Comparison of ENCODE assay signal across 8 cellular contexts in genomic region chr3:12662593-12663310, GRCh38. TPM values are rescaled to one million over a fixed set of nuclear protein-coding genes. Genes with fewer than 3 reads are reported as not detected.
DNase-seq lines count a peak whose midpoint lies in the region; ATAC-seq and TF ChIP-seq lines count a peak whose summit lies in the region.

No MANE protein-coding gene starts in this region.

- under 1% methylated on average over 23 of the region's 23 CpGs for WGBS in smooth muscle cell (ENCODE audit: low lambda C conversion rate)

- H3K9ac ChIP-seq in BLaER1 = peak overlapping the region; percentile 98
- H3K9ac ChIP-seq in smooth muscle cell (ENCODE audit: low read depth) = peak overlapping the region; percentile 96

- peak overlapping the region; percentile 78 for H3K27ac Mint-ChIP-seq in T-helper 2 cell treated with Interferon-gamma antibody and Interleukin-4, amounts not matched to agents 5 μg/mL and 100 μg/mL, for 36 hours
- H3K27ac Mint-ChIP-seq in brain = peak overlapping the region; percentile 95 to 100 (median 99)

- H3K9me3 ChIP-seq in BLaER1 (no peaks in the 10 kb centered on the region), smooth muscle cell (replicated peaks; ENCODE audit: low read depth) (no peaks in the 10 kb centered on the region)

- H3K27me3 Mint-ChIP-seq in T-helper 2 cell treated with Interferon-gamma antibody and Interleukin-4, amounts not matched to agents 5 μg/mL and 100 μg/mL, for 36 hours (ENCODE audit: low read depth) = no peaks in the 10 kb centered on the region
- H3K27me3 Mint-ChIP-seq in brain = peaks cover 17% of the 10 kb centered on the region

- peaks cover 55% of the 10 kb centered on the region for H3K79me2 ChIP-seq in smooth muscle cell (ENCODE audit: low read depth)

- H3K4me1 Mint-ChIP-seq in T-helper 2 cell treated with Interferon-gamma antibody and Interleukin-4, amounts not matched to agents 5 μg/mL and 100 μg/mL, for 36 hours (ENCODE audit: low read depth) = peaks cover 28% of the 10 kb centered on the region
- H3K4me1 Mint-ChIP-seq in brain = peaks cover 61% of the 10 kb centered on the region

- H3K36me3 Mint-ChIP-seq in T-helper 2 cell treated with Interferon-gamma antibody and Interleukin-4, amounts not matched to agents 5 μg/mL and 100 μg/mL, for 36 hours (ENCODE audit: low read depth) = peaks cover 9% of the 10 kb centered on the region
- peaks cover 17% of the 10 kb centered on the region for H3K36me3 Mint-ChIP-seq in brain

- peak overlapping the region; percentile 92 for H3K4me3 Mint-ChIP-seq in T-helper 2 cell treated with Interferon-gamma antibody and Interleukin-4, amounts not matched to agents 5 μg/mL and 100 μg/mL, for 36 hours
- peak overlapping the region; percentile 90 to 96 (median 93) for H3K4me3 Mint-ChIP-seq in brain

- H3K4me2 ChIP-seq in BLaER1 = peak overlapping the region; percentile 91
- H3K4me2 ChIP-seq in smooth muscle cell = peak overlapping the region; percentile 96

- no peaks in the 10 kb centered on the region for H3K27me3 ChIP-seq in BLaER1
- no peaks in the 10 kb centered on the region for H3K27me3 ChIP-seq in smooth muscle cell (ENCODE audit: low read depth)

- DNase-seq in T-helper 2 cell treated with Interferon-gamma antibody and Interleukin-4, amounts not matched to agents 5 μg/mL and 100 μg/mL, for 36 hours (ENCODE audit: low spot score) = peak; percentile 23
- DNase-seq in islet precursor cell (peak; percentile 68), smooth muscle cell (lab: John Stamatoyannopoulos, UW; ENCODE audit: unreplicated experiment) (no peak), NCI-H1048 (lab: John Stamatoyannopoulos, UW) (no peak)

- ATAC-seq in HG03439 (IDR thresholded peaks at IDR 0.05; ENCODE audit: unreplicated experiment) = peak; percentile 14
- no peak for ATAC-seq in GM21526 (IDR thresholded peaks at IDR 0.05; ENCODE audit: low FRiP score, unreplicated experiment)

- peak overlapping the region; percentile 98 for H3K27ac ChIP-seq in BLaER1
- peak overlapping the region; percentile 97 for H3K27ac ChIP-seq in smooth muscle cell (ENCODE audit: low read depth)

- H3F3A ChIP-seq in smooth muscle cell (ENCODE audit: low read depth) = peaks cover 11% of the 10 kb centered on the region

- H2AFZ ChIP-seq in smooth muscle cell (ENCODE audit: low read depth) = peak overlapping the region; percentile 81

- H3K4me1 ChIP-seq in BLaER1 (peaks cover 26% of the 10 kb centered on the region), smooth muscle cell (ENCODE audit: low read depth) (peaks cover 38% of the 10 kb centered on the region)

- H3K4me3 ChIP-seq in BLaER1 (peak overlapping the region; percentile 88), smooth muscle cell (peak overlapping the region; percentile 76)

- TF ChIP-seq CTCF in brain (conservative IDR thresholded peaks at IDR 0.05) = no peak
- TF ChIP-seq CTCF in smooth muscle cell (IDR thresholded peaks at IDR 0.05; ENCODE audit: borderline replicate concordance, insufficient read depth, poor library complexity, severe bottlenecking) = no peak

- no peaks in the 10 kb centered on the region for H3K36me3 ChIP-seq in BLaER1
- no peaks in the 10 kb centered on the region for H3K36me3 ChIP-seq in smooth muscle cell (ENCODE audit: low read depth)

- H4K20me1 ChIP-seq in BLaER1 (peaks cover 55% of the 10 kb centered on the region), smooth muscle cell (ENCODE audit: low read depth) (peaks cover 54% of the 10 kb centered on the region)

- H3K9me3 Mint-ChIP-seq in T-helper 2 cell treated with Interferon-gamma antibody and Interleukin-4, amounts not matched to agents 5 μg/mL and 100 μg/mL, for 36 hours = no peaks in the 10 kb centered on the region
- peaks cover 0 to 3% (median 0%) of the 10 kb centered on the region in 5 experiments for H3K9me3 Mint-ChIP-seq in brain

RNA-seq across cellular contexts. Expression of gene RAF1, which starts 1.2 kb away (rescaled TPM):
- polyA plus RNA-seq in brain (ENCODE audit: insufficient read depth, low read depth, low replicate concordance) = 40.3 TPM
- 72.2 and 75.4 TPM in 2 replicates for total RNA-seq in smooth muscle cell
- 48.4 and 54.0 TPM in 2 replicates for polyA plus RNA-seq in smooth muscle cell

Comparison
In these comparisons a context has a peak if more than half of its experiments do, and no peak if none do; other contexts are left out.
1. DNase-seq: peak in T-helper 2 cell treated with Interferon-gamma antibody and Interleukin-4, amounts not matched to agents 5 μg/mL and 100 μg/mL, for 36 hours (single experiment) and islet precursor cell (single experiment); none in smooth muscle cell (single experiment) and NCI-H1048 (single experiment).